29 cellular contexts compared by ENCODE assay signal in the genomic region with DNA sequence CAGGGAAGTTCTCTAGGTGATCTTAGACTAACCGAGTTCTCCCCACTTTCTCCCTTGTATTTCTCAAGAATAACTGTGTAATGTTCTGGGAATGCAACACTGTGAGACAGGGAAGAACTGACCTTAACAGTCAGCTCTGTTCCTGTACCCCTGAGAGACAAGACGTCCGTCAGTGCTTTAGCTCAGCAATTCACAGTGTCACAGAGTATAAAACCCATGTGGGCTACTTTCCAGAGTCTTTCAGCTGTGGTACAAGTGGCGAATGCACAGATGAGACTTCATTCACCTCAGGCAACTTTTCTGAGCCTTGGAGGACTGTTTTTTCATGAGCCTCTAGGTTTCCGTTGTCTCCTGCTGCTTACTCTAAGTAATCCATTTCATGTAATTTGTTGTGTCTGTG.
"Had no signal": no experiment of that assay in that cellular context is flagged by ENCODE, and none has a peak within 500 bp of the region (broad histone marks: within the 10 kb centered on the region; RNA-seq: fewer than 3 reads in every experiment).

No MANE protein-coding gene starts in this region.

- H2AFZ ChIP-seq: neural progenitor cell, parathyroid adenoma had no signal

- H3K9me3 ChIP-seq: ovary, thoracic aorta, thyroid gland, uterus had no signal

- DNase-seq: naive thymus-derived CD4-positive, alpha-beta T cell; natural killer cell; occipital lobe; ovary; posterior cingulate gyrus; psoas muscle; right cardiac atrium; spleen; stimulated activated CD4-positive, alpha-beta T cell treated with anti-CD3 and anti-CD28 coated beads, Interleukin-12 subunit alpha, Interleukin-12 subunit beta, amount 100 ng/mL, for 4 hours; stimulated activated CD4-positive, alpha-beta T cell treated with anti-CD3 and anti-CD28 coated beads, Interleukin-1b, Interleukin-23, amount 100 ng/mL, for 48 hours; stimulated activated CD4-positive, alpha-beta T cell treated with anti-CD3 and anti-CD28 coated beads, Interleukin-4, amount 100 ng/mL, for 1 hour; stimulated activated CD4-positive, alpha-beta T cell treated with anti-CD3 and anti-CD28 coated beads, Interleukin-4, amount 100 ng/mL, for 4 hours; stimulated activated CD8-positive, alpha-beta memory T cell treated with anti-CD3 and anti-CD28 coated beads, Interleukin-4, amount 100 ng/mL, for 48 hours; stimulated activated naive CD4-positive, alpha-beta T cell; stimulated activated naive CD8-positive, alpha-beta T cell treated with anti-CD3 and anti-CD28 coated beads, Interleukin-15, amount 100 ng/mL, for 72 hours; stimulated activated naive CD8-positive, alpha-beta T cell treated with anti-CD3 and anti-CD28 coated beads, Interleukin-15, Interleukin-2, amounts not matched to agents 100 U/mL and 50 U/mL, for 24 hours; substantia nigra; thyroid gland; upper lobe of right lung; uterus had no signal

- ATAC-seq: naive thymus-derived CD4-positive, alpha-beta T cell; natural killer cell; psoas muscle; right cardiac atrium; sciatic nerve; stimulated activated memory B cell treated with anti-CD40 and anti-IgM and Interleukin-4, amounts not matched to agents 10 μg/mL and 1 μg/mL and 100 μg/mL, for 72 hours; stimulated activated naive CD8-positive, alpha-beta T cell treated with anti-CD3 and anti-CD28 coated beads, Interleukin-15, amount 100 ng/mL, for 72 hours; stimulated activated naive CD8-positive, alpha-beta T cell treated with anti-CD3 and anti-CD28 coated beads, Interleukin-15, Interleukin-2, amounts not matched to agents 100 U/mL and 50 U/mL, for 24 hours; upper lobe of right lung had no signal

- H3K79me2 ChIP-seq: parathyroid adenoma had no signal

- H3K4me1 ChIP-seq: neural progenitor cell, parathyroid adenoma, psoas muscle, spleen, suprapubic skin, thyroid gland, tibial nerve, upper lobe of right lung, uterus had no signal

- H3K36me3 ChIP-seq: neural progenitor cell, ovary, spleen, suprapubic skin, thoracic aorta, thyroid gland, tibial nerve, upper lobe of right lung, uterus had no signal

- H3K27ac ChIP-seq: neural progenitor cell, ovary, parathyroid adenoma, psoas muscle, skin epidermis, spleen, suprapubic skin, thoracic aorta, thyroid gland, tibial nerve, upper lobe of right lung, uterus had no signal

- H3K4me3 ChIP-seq: neural progenitor cell, ovary, psoas muscle, skin epidermis, smooth muscle cell, spleen, suprapubic skin, thoracic aorta, thyroid gland, tibial nerve, upper lobe of right lung, uterus had no signal

- H3K9ac ChIP-seq: neural progenitor cell, parathyroid adenoma had no signal

- H3K4me2 ChIP-seq: neural progenitor cell, smooth muscle cell had no signal

- H3K27me3 ChIP-seq: neural progenitor cell, ovary, spleen, suprapubic skin, thyroid gland, tibial nerve, upper lobe of right lung, uterus had no signal
